Comparison of ENCODE assay signal across 1 cellular context in the genomic region with DNA sequence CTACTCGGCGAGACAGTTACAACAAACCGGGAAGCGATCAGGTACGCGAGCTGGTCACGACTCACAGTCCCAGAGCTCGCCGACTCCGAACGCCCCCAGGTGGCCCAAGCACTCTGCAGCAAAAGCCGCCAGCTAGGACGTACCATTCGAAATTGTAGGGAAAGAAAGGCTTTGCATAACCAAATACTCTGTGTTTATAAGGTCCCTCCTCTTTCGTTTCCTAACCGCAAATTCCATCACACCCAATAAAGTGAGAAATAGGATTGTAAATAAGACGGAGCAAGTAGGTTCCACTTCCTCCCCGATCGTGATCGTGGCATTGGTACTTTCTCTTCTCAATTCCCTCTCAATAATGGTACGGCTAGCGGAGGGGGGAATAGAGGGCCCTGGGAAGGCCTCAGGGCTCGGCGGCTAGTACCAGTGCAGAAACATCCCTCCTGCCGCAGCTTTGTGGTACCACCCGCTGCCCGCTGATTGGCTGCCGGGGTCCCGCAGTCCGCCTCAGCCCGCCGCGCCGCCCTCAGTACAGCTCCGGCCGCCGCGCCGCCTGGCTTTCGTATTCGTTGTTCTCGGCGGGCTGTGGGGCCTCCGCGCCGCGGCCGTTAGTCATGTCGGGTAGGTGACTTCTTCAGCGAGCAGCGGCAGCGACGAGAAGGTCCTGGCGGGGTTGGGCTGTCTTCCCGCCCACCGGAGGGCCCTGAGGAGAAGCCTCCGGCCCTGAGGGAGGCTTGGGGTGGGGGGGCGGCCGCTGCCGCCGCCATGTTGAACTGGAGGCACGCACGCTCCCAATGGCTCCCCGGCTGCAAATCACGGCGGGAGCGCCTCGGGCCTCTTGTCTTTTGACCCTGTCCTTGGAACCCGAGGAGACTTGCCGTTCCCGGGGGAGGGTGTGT.
TF ChIP-seq lines count a peak whose summit lies in the region.

A gene (plus strand): TSS at position 523 of the 893 bp plus-strand sequence. CDS start 86 bp downstream, at position 609.

TF ChIP-seq in IMR-90, 13 proteins besides CTCF, POLR2A, EP300 and RAD21 (continued from another document):
- TF ChIP-seq MXI1 (IDR thresholded peaks at IDR 0.05; ENCODE audit: borderline replicate concordance, low read depth, low read length): peak; percentile 63; the same call in 1 of the 2 replicates
- TF ChIP-seq, protein P1, sequence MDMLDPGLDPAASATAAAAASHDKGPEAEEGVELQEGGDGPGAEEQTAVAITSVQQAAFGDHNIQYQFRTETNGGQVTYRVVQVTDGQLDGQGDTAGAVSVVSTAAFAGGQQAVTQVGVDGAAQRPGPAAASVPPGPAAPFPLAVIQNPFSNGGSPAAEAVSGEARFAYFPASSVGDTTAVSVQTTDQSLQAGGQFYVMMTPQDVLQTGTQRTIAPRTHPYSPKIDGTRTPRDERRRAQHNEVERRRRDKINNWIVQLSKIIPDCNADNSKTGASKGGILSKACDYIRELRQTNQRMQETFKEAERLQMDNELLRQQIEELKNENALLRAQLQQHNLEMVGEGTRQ (IDR thresholded peaks at IDR 0.05; ENCODE audit: low read depth, low read length): no peak
- no peak for TF ChIP-seq MAFK (IDR thresholded peaks at IDR 0.05; ENCODE audit: low read depth, low read length)
- TF ChIP-seq MAZ (IDR thresholded peaks at IDR 0.05; ENCODE audit: borderline replicate concordance, low read depth, low read length): peak; percentile 48; the same call in 1 of the 2 replicates
- peak; percentile 100; the same call in 1 of the 2 replicates for TF ChIP-seq CHD1 (IDR thresholded peaks at IDR 0.05; ENCODE audit: low read depth, low read length)
